Comparison of ENCODE assay signal across 9 cellular contexts in the genomic region with DNA sequence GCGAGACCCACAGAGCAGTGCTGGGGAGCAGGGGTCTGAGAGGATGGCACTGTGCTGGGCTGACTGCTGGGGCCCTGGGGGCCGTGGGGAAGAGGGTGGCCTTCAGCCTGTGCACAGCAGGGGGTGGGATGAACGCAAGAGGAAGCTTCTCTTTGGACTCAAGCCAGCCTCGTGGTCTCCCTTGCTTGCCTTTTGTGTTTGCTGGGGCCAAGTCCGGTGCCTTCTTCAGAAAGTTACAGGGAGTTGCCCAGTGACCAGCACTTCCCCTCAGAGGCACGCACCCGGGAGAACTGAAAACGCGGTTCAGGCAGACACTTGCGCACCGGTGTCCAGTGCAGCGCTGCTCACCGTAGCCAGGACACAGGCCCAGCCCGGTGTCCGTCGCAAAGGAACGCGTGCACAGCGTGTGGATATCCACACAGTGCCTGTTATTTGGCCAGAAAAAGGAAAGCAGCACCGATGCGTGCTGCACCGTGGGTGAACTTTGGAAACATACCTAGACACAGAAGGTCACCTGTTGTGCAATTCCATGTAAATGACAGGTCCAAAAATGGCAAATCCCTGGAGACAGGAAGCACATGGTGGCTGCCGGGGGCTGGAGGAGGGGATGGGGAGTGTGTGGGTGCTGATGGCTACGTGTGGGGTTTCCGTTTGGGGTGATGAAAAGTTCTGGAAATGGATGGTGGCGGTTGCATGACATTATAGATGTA. TPM values are rescaled to one million over a fixed set of nuclear protein-coding genes. Genes with fewer than 3 reads are reported as not detected.
A peak's percentile ranks its signal among the peaks of the same experiment; 100 is the strongest.
DNase-seq lines count a peak whose midpoint lies in the region; ATAC-seq, FAIRE-seq and TF ChIP-seq lines count a peak whose summit lies in the region.
"Had no signal": no experiment of that assay in that cellular context is flagged by ENCODE, and none has a peak within 500 bp of the region (broad histone marks: within the 10 kb centered on the region; RNA-seq: fewer than 3 reads in every experiment).

No MANE protein-coding gene starts in this region.

- H3K4me3 ChIP-seq in GM12878, result no peak overlapping the region
- no peak overlapping the region for H3K4me3 ChIP-seq in lower lobe of right lung
- H3K4me3 ChIP-seq in SK-N-SH (ENCODE audit: low read depth in 2 of 2, low read length in 1 of 2), result no peak overlapping the region

- H3K9ac ChIP-seq in GM12878 (ENCODE audit: control insufficient read depth, insufficient read depth, low read length), result no peak overlapping the region
- H3K9ac ChIP-seq in SK-N-SH, result no peak overlapping the region

- no peak for TF ChIP-seq CTCF in GM12878 (IDR thresholded peaks at IDR 0.05 in 2 of 3, conservative IDR thresholded peaks at IDR 0.05 in 1 of 3; ENCODE audit: control insufficient read depth in 2 of 3, extremely low read depth in 1 of 3, insufficient read depth in 1 of 3, low read depth in 3 of 3, low read length in 3 of 3)
- no peak for TF ChIP-seq CTCF in lower lobe of right lung (IDR thresholded peaks at IDR 0.05)
- no peak for TF ChIP-seq CTCF in SK-N-SH (IDR thresholded peaks at IDR 0.05)

- POLR2A ChIA-PET in GM12878 (lab: Charles Lee), result no interaction called here
- POLR2A ChIA-PET in SK-N-SH (lab: Yijun Ruan, JAX), result no interaction called here

- no TSS peak for BruUV-seq in GM12878 (replicated peaks; lab: Mats Ljungman, UMichigan)

- no peaks in the 10 kb centered on the region for H3K9me2 ChIP-seq in SK-N-SH

- TF ChIP-seq POLR2A in GM12878 (IDR thresholded peaks at IDR 0.05; ENCODE audit: low read depth, low read length), result no peak

- TF ChIP-seq EP300 in GM12878 (IDR thresholded peaks at IDR 0.05; ENCODE audit: borderline replicate concordance in 1 of 2, control insufficient read depth in 1 of 2, low read depth in 2 of 2, low read length in 2 of 2) (no peak), SK-N-SH (IDR thresholded peaks at IDR 0.05; ENCODE audit: borderline replicate concordance in 1 of 2, low read depth in 1 of 2, low read length in 1 of 2) (no peak)

- ATAC-seq in Right ventricle myocardium inferior, result peak; percentile 46
- ATAC-seq in GM12878, result no peak; the same call in 2 of the 3 replicates
- peak in 1 of 2 donors; percentile 57 for ATAC-seq in lower lobe of right lung
- ATAC-seq in esophagus mucosa, result no peak

- 88% methylated on average over 26 of the region's 26 CpGs for WGBS in GM12878 (ENCODE audit: insufficient coverage, insufficient replicate concordance, low lambda C conversion rate, missing lambda C conversion rate)
- WGBS in SK-N-SH (ENCODE audit: low lambda C conversion rate), result 87% methylated on average over 12 of the region's 26 CpGs

- CTCF ChIA-PET in GM12878 (lab: Yijun Ruan, JAX) (no interaction called here), SK-N-SH (lab: Yijun Ruan, JAX) (no interaction called here)

- no peaks in the 10 kb centered on the region for H3K27me3 ChIP-seq in GM12878 (replicated peaks in 1 of 2; ENCODE audit: control insufficient read depth in 2 of 2, insufficient read depth in 2 of 2, low read length in 1 of 2)
- no peaks in the 10 kb centered on the region for H3K27me3 ChIP-seq in lower lobe of right lung (ENCODE audit: low read depth)
- H3K27me3 ChIP-seq in SK-N-SH (ENCODE audit: insufficient read depth), result no peaks in the 10 kb centered on the region

- in situ Hi-C loops in GM12878 (cut with MboI), result no loop called here

- intact Hi-C loops in Right ventricle myocardium inferior (cut with DNase I), result no loop called here
- intact Hi-C loops in cardiac septum (cut with DNase I), result no loop called here
- intact Hi-C loops in GM12878 (cut with micrococcal nuclease; ENCODE audit: unreplicated experiment), result no loop called here
- intact Hi-C loops in lower lobe of right lung (cut with DNase I), result no loop called here

- H3K4me1 ChIP-seq in GM12878 (ENCODE audit: control insufficient read depth, insufficient read depth, low read length) (peaks cover 16% of the 10 kb centered on the region), lower lobe of right lung (peaks cover 70% of the 10 kb centered on the region), SK-N-SH (ENCODE audit: control insufficient read depth in 1 of 2, insufficient read depth in 2 of 2, low read depth in 1 of 2, low read length in 1 of 2) (no peaks in the 10 kb centered on the region)

- no peak overlapping the region for H3K4me2 ChIP-seq in GM12878 (ENCODE audit: control insufficient read depth, insufficient read depth)
- no peak overlapping the region for H3K4me2 ChIP-seq in SK-N-SH

- DNase-seq in Right ventricle myocardium inferior (ENCODE audit: missing footprints) (peak; percentile 76), cardiac septum (ENCODE audit: low spot score) (no peak), GM12878 (ENCODE audit: low read depth, low spot score) (no peak), lower lobe of right lung (peak; percentile 80), SK-N-SH (no peak)
- DNase-seq in effector CD4-positive, alpha-beta T cell, result no peak
- DNase-seq in stimulated activated CD4-positive, alpha-beta T cell treated with anti-CD3 and anti-CD28 coated beads, Interleukin-4, amount 100 ng/mL, for 4 hours, result no peak
- DNase-seq: NCI-H1436 treated with DMSO at 0.1 percent for 48 hours had no signal

- RAD21 ChIA-PET in GM12878 (lab: Charles Lee; ENCODE audit: unreplicated experiment), result no interaction called here

- H4K20me1 ChIP-seq in GM12878 (ENCODE audit: control insufficient read depth, insufficient read depth) (no peaks in the 10 kb centered on the region), SK-N-SH (ENCODE audit: insufficient read depth) (peaks cover 4% of the 10 kb centered on the region; the same call in 1 of the 2 replicates)

- H3K27ac ChIP-seq in GM12878 (ENCODE audit: control insufficient read depth, insufficient read depth) (no peak overlapping the region), lower lobe of right lung (peak overlapping the region; percentile 62), SK-N-SH (ENCODE audit: low read depth in 2 of 2, low read length in 1 of 2) (no peak overlapping the region)

- no peak for FAIRE-seq in GM12878 (lab: Jason Lieb, UNC)

- SMC1A ChIA-PET in GM12878 (lab: Charles Lee; ENCODE audit: uncharacterized antibody, unreplicated experiment), result no interaction called here

- no peaks in the 10 kb centered on the region for H3K9me3 ChIP-seq in GM12878 (replicated peaks; ENCODE audit: control insufficient read depth, insufficient read depth, low read length)
- H3K9me3 ChIP-seq in lower lobe of right lung, result no peaks in the 10 kb centered on the region
- H3K9me3 ChIP-seq in SK-N-SH, result no peaks in the 10 kb centered on the region

- no peak for TF ChIP-seq RAD21 in GM12878 (IDR thresholded peaks at IDR 0.05; ENCODE audit: insufficient read depth, low read depth, low read length)
- no peak for TF ChIP-seq RAD21 in SK-N-SH (IDR thresholded peaks at IDR 0.05; ENCODE audit: low read length)

- H3K79me2 ChIP-seq in GM12878 (ENCODE audit: control insufficient read depth, insufficient read depth, low read length), result no peaks in the 10 kb centered on the region
- H3K79me2 ChIP-seq in SK-N-SH (ENCODE audit: insufficient read depth), result no peaks in the 10 kb centered on the region

- no peak overlapping the region for H2AFZ ChIP-seq in GM12878 (ENCODE audit: control insufficient read depth, low read depth, low read length)
- H2AFZ ChIP-seq in SK-N-SH (ENCODE audit: low read depth), result no peak overlapping the region

- H3K36me3 ChIP-seq in GM12878 (ENCODE audit: control insufficient read depth in 2 of 2, insufficient read depth in 2 of 2, low read length in 1 of 2) (peaks cover 18 to 30% of the 10 kb centered on the region in 2 experiments; a peak in 3 of 4 replicates), lower lobe of right lung (peaks cover 72% of the 10 kb centered on the region), SK-N-SH (replicated peaks in 1 of 2; ENCODE audit: control insufficient read depth in 1 of 2, insufficient read depth in 2 of 2, low read length in 1 of 2) (peaks cover 6 to 25% of the 10 kb centered on the region in 2 experiments)

- H3F3A ChIP-seq in SK-N-SH (replicated peaks; ENCODE audit: insufficient read depth), result no peaks in the 10 kb centered on the region

RNA-seq across cellular contexts. Expression of a gene that starts 29.5 kb away (rescaled TPM):
- total RNA-seq in Right ventricle myocardium inferior (52.3 TPM), cardiac septum (43.7 TPM), GM12878 (2014; rRNA removed) (33.8 and 41.4 TPM in 2 replicates), GM12878 (2014; rRNA removed; fragmentation: Illumina TruSeq; extraction: Trizol) (11.5 and 12.6 TPM in 2 replicates), GM12878 (2021) (35.0 and 35.2 TPM in 2 replicates), lower lobe of right lung (27.3 TPM), esophagus mucosa (24.2 TPM)
- 9.6 and 9.7 TPM in 2 replicates for total RNA-seq in GM12878 (2013; cell fraction: nucleolus; rRNA removed)
- polyA plus RNA-seq in GM12878 (2011; ENCODE audit: low read depth), result 9.6 TPM
- polyA plus RNA-seq in GM12878 (2011; rRNA removed) (12.1 and 22.7 TPM in 2 replicates), GM12878 (2014; fragmentation: Illumina TruSeq; extraction: Trizol) (3.0 and 10.6 TPM in 2 replicates), GM12878 (2014; fragmentation: Nextera tagmentation; extraction: Ambion mirVana) (1 to 10 TPM; 1.4 to 6.4 TPM), GM12878 (2014; rRNA removed) (36.6 and 41.6 TPM in 2 replicates), GM12878 (2016; fragmentation: Nextera tagmentation; extraction: Ambion mirVana) (10 to 100 TPM; 63.7 to 77.7 TPM), SK-N-SH (2012; rRNA removed) (45.8 and 45.9 TPM in 2 replicates)
- 32.8 and 53.2 TPM in 2 replicates for polyA plus RNA-seq in GM12878 (2011; cell fraction: cytosol; rRNA removed)
- 35.5 and 49.8 TPM in 2 replicates for polyA plus RNA-seq in GM12878 (2011; cell fraction: nucleus; rRNA removed)
- 22.2 and 24.6 TPM in 2 replicates for polyA plus RNA-seq in GM12878 (2012)
- polyA minus RNA-seq in GM12878 (2011; rRNA and poly(A)+ RNA removed), result 5.6 and 10.0 TPM in 2 replicates
- polyA minus RNA-seq in GM12878 (2011; cell fraction: cytosol; rRNA and poly(A)+ RNA removed), result 3.9 and 5.0 TPM in 2 replicates
- 8.0 and 11.6 TPM in 2 replicates for polyA minus RNA-seq in GM12878 (2011; cell fraction: nucleus; rRNA and poly(A)+ RNA removed)
- polyA plus RNA-seq in SK-N-SH (2012; cell fraction: cytosol; rRNA removed), result 28.8 and 35.6 TPM in 2 replicates
- 52.3 and 65.9 TPM in 2 replicates for polyA plus RNA-seq in SK-N-SH (2012; cell fraction: nucleus; rRNA removed)

RNA-seq across cellular contexts. Expression of a gene that starts 39.3 kb away (rescaled TPM):
- total RNA-seq in Right ventricle myocardium inferior, result 32.2 TPM
- 45.3 TPM for total RNA-seq in cardiac septum
- total RNA-seq in GM12878 (2013; cell fraction: nucleolus; rRNA removed), result 99.4 and 104 TPM in 2 replicates
- 19.3 and 23.4 TPM in 2 replicates for total RNA-seq in GM12878 (2014; rRNA removed)
- total RNA-seq in GM12878 (2014; rRNA removed; fragmentation: Illumina TruSeq; extraction: Trizol), result 6.4 and 9.4 TPM in 2 replicates
- 77.1 and 86.7 TPM in 2 replicates for total RNA-seq in GM12878 (2021)
- polyA plus RNA-seq in GM12878 (2011; ENCODE audit: low read depth), result 15.2 TPM
- polyA plus RNA-seq in GM12878 (2011; rRNA removed), result 2.6 and 4.0 TPM in 2 replicates
- 7.5 and 11.1 TPM in 2 replicates for polyA plus RNA-seq in GM12878 (2011; cell fraction: cytosol; rRNA removed)
- 29.8 and 52.4 TPM in 2 replicates for polyA plus RNA-seq in GM12878 (2011; cell fraction: nucleus; rRNA removed)
- polyA plus RNA-seq in GM12878 (2012), result 35.9 and 43.4 TPM in 2 replicates
- 7.9 and 12.7 TPM in 2 replicates for polyA plus RNA-seq in GM12878 (2014; fragmentation: Illumina TruSeq; extraction: Trizol)
- under 1 TPM; 0.35 to 0.77 TPM for polyA plus RNA-seq in GM12878 (2014; fragmentation: Nextera tagmentation; extraction: Ambion mirVana)
- polyA plus RNA-seq in GM12878 (2014; rRNA removed), result 24.3 and 32.9 TPM in 2 replicates
- 10 to 100 TPM; 16.6 to 17.7 TPM for polyA plus RNA-seq in GM12878 (2016; fragmentation: Nextera tagmentation; extraction: Ambion mirVana)
- polyA minus RNA-seq in GM12878 (2011; rRNA and poly(A)+ RNA removed), result 10.5 and 20.3 TPM in 2 replicates
- polyA minus RNA-seq in GM12878 (2011; cell fraction: cytosol; rRNA and poly(A)+ RNA removed), result 16.2 and 17.4 TPM in 2 replicates
- 15.1 and 27.0 TPM in 2 replicates for polyA minus RNA-seq in GM12878 (2011; cell fraction: nucleus; rRNA and poly(A)+ RNA removed)
- 75.7 TPM for total RNA-seq in lower lobe of right lung
- polyA plus RNA-seq in SK-N-SH (2012; rRNA removed), result 5.5 and 13.3 TPM in 2 replicates
- 8.6 and 12.0 TPM in 2 replicates for polyA plus RNA-seq in SK-N-SH (2012; cell fraction: cytosol; rRNA removed)
- 26.7 and 38.3 TPM in 2 replicates for polyA plus RNA-seq in SK-N-SH (2012; cell fraction: nucleus; rRNA removed)
- total RNA-seq in esophagus mucosa, result 19.2 TPM

RNA-seq across cellular contexts. Expression of a gene that starts 49.2 kb away (rescaled TPM):
- 26.2 TPM for total RNA-seq in Right ventricle myocardium inferior
- 25.1 TPM for total RNA-seq in cardiac septum
- 14.4 and 16.6 TPM in 2 replicates for total RNA-seq in GM12878 (2013; cell fraction: nucleolus; rRNA removed)
- total RNA-seq in GM12878 (2014; rRNA removed), result 9.6 and 15.7 TPM in 2 replicates
- 3.7 and 4.3 TPM in 2 replicates for total RNA-seq in GM12878 (2014; rRNA removed; fragmentation: Illumina TruSeq; extraction: Trizol)
- 24.2 and 32.7 TPM in 2 replicates for total RNA-seq in GM12878 (2021)
- 5.6 TPM for polyA plus RNA-seq in GM12878 (2011; ENCODE audit: low read depth)
- polyA plus RNA-seq in GM12878 (2011; rRNA removed), result 0.94 and 2.6 TPM in 2 replicates
- polyA plus RNA-seq in GM12878 (2011; cell fraction: cytosol; rRNA removed), result 4.2 and 7.8 TPM in 2 replicates
- 17.7 and 29.2 TPM in 2 replicates for polyA plus RNA-seq in GM12878 (2011; cell fraction: nucleus; rRNA removed)
- polyA plus RNA-seq in GM12878 (2012), result 13.8 and 35.9 TPM in 2 replicates
- 0.35 and 2.7 TPM in 2 replicates for polyA plus RNA-seq in GM12878 (2014; fragmentation: Illumina TruSeq; extraction: Trizol)
- under 1 TPM; 0.05 to 0.82 TPM for polyA plus RNA-seq in GM12878 (2014; fragmentation: Nextera tagmentation; extraction: Ambion mirVana)
- polyA plus RNA-seq in GM12878 (2014; rRNA removed), result 23.1 and 29.7 TPM in 2 replicates
- 1 to 10 TPM; 6.5 to 9.3 TPM for polyA plus RNA-seq in GM12878 (2016; fragmentation: Nextera tagmentation; extraction: Ambion mirVana)
- polyA minus RNA-seq in GM12878 (2011; rRNA and poly(A)+ RNA removed), result 1.0 and 3.6 TPM in 2 replicates
- 4.4 and 5.0 TPM in 2 replicates for polyA minus RNA-seq in GM12878 (2011; cell fraction: cytosol; rRNA and poly(A)+ RNA removed)
- 7.3 and 20.9 TPM in 2 replicates for polyA minus RNA-seq in GM12878 (2011; cell fraction: nucleus; rRNA and poly(A)+ RNA removed)
- 30.2 TPM for total RNA-seq in lower lobe of right lung
- polyA plus RNA-seq in SK-N-SH (2012; rRNA removed), result 13.0 and 16.7 TPM in 2 replicates
- polyA plus RNA-seq in SK-N-SH (2012; cell fraction: cytosol; rRNA removed), result 4.7 and 6.1 TPM in 2 replicates
- polyA plus RNA-seq in SK-N-SH (2012; cell fraction: nucleus; rRNA removed), result 47.9 and 62.5 TPM in 2 replicates
- total RNA-seq in esophagus mucosa, result 12.7 TPM

Comparison
In these comparisons a context has a peak if more than half of its experiments do, and no peak if none do; other contexts are left out.
1. DNase-seq: peak in Right ventricle myocardium inferior (single experiment) and lower lobe of right lung (single experiment); none in cardiac septum (single experiment), GM12878 (single experiment), SK-N-SH (single experiment), effector CD4-positive, alpha-beta T cell (single experiment) and stimulated activated CD4-positive, alpha-beta T cell treated with anti-CD3 and anti-CD28 coated beads, Interleukin-4, amount 100 ng/mL, for 4 hours (0 of 2).